In genomic region chr5:176794509-176794908, GRCh38 we compare ENCODE assay signal across 37 cellular contexts. TPM values are rescaled to one million over a fixed set of nuclear protein-coding genes. Genes with fewer than 3 reads are reported as not detected.
"Had no signal": no experiment of that assay in that cellular context is flagged by ENCODE, and none has a peak within 500 bp of the region (broad histone marks: within the 10 kb centered on the region; RNA-seq: fewer than 3 reads in every experiment).

No MANE protein-coding gene starts in this region.

- H3K27ac ChIP-seq: ascending aorta, body of pancreas, cardiac muscle cell, WERI-Rb-1 had no signal

- H3K36me3 Mint-ChIP-seq: activated CD8-positive, alpha-beta memory T cell treated with anti-CD3 and anti-CD28 coated beads, Interleukin-2, amount 10 ng/mL, durations not matched to agents 7 days and 5 days; activated naive CD4-positive, alpha-beta T cell treated with anti-CD3 and anti-CD28 coated beads, Interleukin-2, amount 10 ng/mL, durations not matched to agents 7 days and 5 days; activated naive CD4-positive, alpha-beta T cell treated with anti-CD3 and anti-CD28 coated beads, Interleukin-2, amount 50 U/mL, for 24 hours; activated naive CD8-positive, alpha-beta T cell; activated naive CD8-positive, alpha-beta T cell treated with anti-CD3 and anti-CD28 coated beads, Interleukin-2, amount 10 ng/mL, durations not matched to agents 7 days and 5 days; WTC11 had no signal

- H3K9me3 ChIP-seq: ascending aorta, body of pancreas had no signal

- H3K36me3 ChIP-seq: ascending aorta, cardiac muscle cell, WERI-Rb-1 had no signal

- H3K9me3 Mint-ChIP-seq: activated CD4-positive, alpha-beta memory T cell treated with anti-CD3 and anti-CD28 coated beads, Interleukin-2, amount 10 ng/mL, durations not matched to agents 7 days and 5 days; activated CD4-positive, alpha-beta T cell treated with anti-CD3 and anti-CD28 coated beads, Interleukin-2, amount 10 ng/mL, durations not matched to agents 7 days and 5 days; activated naive CD4-positive, alpha-beta T cell treated with anti-CD3 and anti-CD28 coated beads, Interleukin-2, amount 10 ng/mL, durations not matched to agents 7 days and 5 days; activated naive CD4-positive, alpha-beta T cell treated with anti-CD3 and anti-CD28 coated beads, Interleukin-2, amount 50 U/mL, for 24 hours; activated naive CD8-positive, alpha-beta T cell treated with anti-CD3 and anti-CD28 coated beads, Interleukin-2, amount 10 ng/mL, durations not matched to agents 7 days and 5 days; activated naive CD8-positive, alpha-beta T cell treated with anti-CD3 and anti-CD28 coated beads, Interleukin-2, amount 50 U/mL, for 24 hours; activated T-cell treated with anti-CD3 and anti-CD28 coated beads, Interleukin-2, amount 50 U/mL, for 24 hours; activated T-helper 2 cell treated with anti-CD3 and anti-CD28 coated beads, Interferon-gamma antibody, Interleukin-2, Interleukin-4, amounts not matched to agents 10 μg/mL and 5 μg/mL and 100 μg/mL, durations not matched to agents 14 hours and 24 hours and 36 hours; central memory CD8-positive, alpha-beta T cell; T-helper 1 cell treated with Interleukin-12 subunit alpha and Interleukin-12 subunit beta and Interleukin-4 antibody, amounts not matched to agents 30 μg/mL and 1 μg/mL, for 36 hours; T-helper 2 cell treated with Interferon-gamma antibody and Interleukin-4, amounts not matched to agents 5 μg/mL and 100 μg/mL, for 36 hours; WTC11 had no signal

- H3K4me1 ChIP-seq: ascending aorta, body of pancreas had no signal

- H3K4me3 ChIP-seq: ascending aorta, body of pancreas, cardiac muscle cell had no signal

- H3K4me3 Mint-ChIP-seq: activated CD4-positive, alpha-beta memory T cell treated with anti-CD3 and anti-CD28 coated beads, Interleukin-2, amount 10 ng/mL, durations not matched to agents 7 days and 5 days; activated CD4-positive, alpha-beta T cell treated with anti-CD3 and anti-CD28 coated beads for 36 hours; activated CD4-positive, alpha-beta T cell treated with anti-CD3 and anti-CD28 coated beads, Interleukin-2, amount 10 ng/mL, durations not matched to agents 7 days and 5 days; activated CD8-positive, alpha-beta memory T cell treated with anti-CD3 and anti-CD28 coated beads, Interleukin-2, amount 10 ng/mL, durations not matched to agents 7 days and 5 days; activated CD8-positive, alpha-beta T cell treated with anti-CD3 and anti-CD28 coated beads, Interleukin-2, amount 10 ng/mL, durations not matched to agents 7 days and 5 days; activated naive CD4-positive, alpha-beta T cell treated with anti-CD3 and anti-CD28 coated beads, Interleukin-2, amount 10 ng/mL, durations not matched to agents 7 days and 5 days; activated naive CD4-positive, alpha-beta T cell treated with anti-CD3 and anti-CD28 coated beads, Interleukin-2, amount 50 U/mL, for 24 hours; activated naive CD8-positive, alpha-beta T cell; activated naive CD8-positive, alpha-beta T cell treated with anti-CD3 and anti-CD28 coated beads, Interleukin-2, amount 10 ng/mL, durations not matched to agents 7 days and 5 days; activated naive CD8-positive, alpha-beta T cell treated with anti-CD3 and anti-CD28 coated beads, Interleukin-2, amount 50 U/mL, for 24 hours; activated T-cell treated with anti-CD3 and anti-CD28 coated beads, Interleukin-2, amount 50 U/mL, for 24 hours; central memory CD8-positive, alpha-beta T cell; T-helper 1 cell treated with Interleukin-12 subunit alpha and Interleukin-12 subunit beta and Interleukin-4 antibody, amounts not matched to agents 30 μg/mL and 1 μg/mL, for 36 hours; T-helper 2 cell treated with Interferon-gamma antibody and Interleukin-4, amounts not matched to agents 5 μg/mL and 100 μg/mL, for 36 hours; WTC11 had no signal

- H3K27me3 ChIP-seq: ascending aorta, cardiac muscle cell had no signal

- DNase-seq: activated CD4-positive, alpha-beta memory T cell treated with anti-CD3 and anti-CD28 coated beads, Interleukin-2, amount 10 ng/mL, durations not matched to agents 7 days and 5 days; activated CD4-positive, alpha-beta T cell treated with anti-CD3 and anti-CD28 coated beads for 1 hour; activated CD4-positive, alpha-beta T cell treated with anti-CD3 and anti-CD28 coated beads for 36 hours; activated CD4-positive, alpha-beta T cell treated with anti-CD3 and anti-CD28 coated beads for 48 hours; activated CD4-positive, alpha-beta T cell treated with anti-CD3 and anti-CD28 coated beads, Interleukin-2, amount 10 ng/mL, durations not matched to agents 7 days and 5 days; activated CD4-positive, alpha-beta T cell treated with anti-CD3 and anti-CD28 coated beads, Interleukin-2, amount 50 U/mL, for 48 hours; activated CD4-positive, CD25-positive, alpha-beta regulatory T cell; activated CD8-positive, alpha-beta memory T cell treated with anti-CD3 and anti-CD28 coated beads for 24 hours; activated CD8-positive, alpha-beta memory T cell treated with anti-CD3 and anti-CD28 coated beads, Interleukin-2, amount 10 ng/mL, durations not matched to agents 7 days and 5 days; activated CD8-positive, alpha-beta memory T cell treated with anti-CD3 and anti-CD28 coated beads, Interleukin-2, amount 50 U/mL, for 48 hours; activated CD8-positive, alpha-beta T cell treated with anti-CD3 and anti-CD28 coated beads, Interleukin-2, amount 10 ng/mL, durations not matched to agents 7 days and 5 days; activated effector memory CD4-positive, alpha-beta T cell treated with Interleukin-2 at 50 U/mL for 16 hours; activated gamma-delta T cell; activated naive CD4-positive, alpha-beta T cell treated with anti-CD3 and anti-CD28 coated beads, Interleukin-2, amount 10 ng/mL, durations not matched to agents 7 days and 5 days; activated naive CD4-positive, alpha-beta T cell treated with Interleukin-2 at 50 U/mL for 16 hours; activated naive CD8-positive, alpha-beta T cell treated with anti-CD3 and anti-CD28 coated beads, Interleukin-2, amount 10 ng/mL, durations not matched to agents 7 days and 5 days; activated naive CD8-positive, alpha-beta T cell treated with anti-CD3 and anti-CD28 coated beads, Interleukin-2, amount 50 U/mL, for 24 hours; activated T-cell treated with anti-CD3 and anti-CD28 coated beads, Interleukin-2, amount 50 U/mL, for 24 hours; activated T-cell treated with anti-CD3 and anti-CD28 coated beads, Interleukin-2, amount 50 U/mL, for 48 hours; body of pancreas; cerebellar nuclear complex; T-helper 1 cell; T-helper 2 cell; T-helper 9 cell; WERI-Rb-1 had no signal

- FAIRE-seq: bronchial epithelial cell, TTC549 had no signal

- H3K4me1 Mint-ChIP-seq: activated CD4-positive, alpha-beta memory T cell treated with anti-CD3 and anti-CD28 coated beads, Interleukin-2, amount 10 ng/mL, durations not matched to agents 7 days and 5 days; activated CD4-positive, alpha-beta T cell treated with anti-CD3 and anti-CD28 coated beads for 36 hours; activated CD4-positive, alpha-beta T cell treated with anti-CD3 and anti-CD28 coated beads, Interleukin-2, amount 10 ng/mL, durations not matched to agents 7 days and 5 days; activated CD8-positive, alpha-beta memory T cell treated with anti-CD3 and anti-CD28 coated beads, Interleukin-2, amount 10 ng/mL, durations not matched to agents 7 days and 5 days; activated naive CD4-positive, alpha-beta T cell treated with anti-CD3 and anti-CD28 coated beads, Interleukin-2, amount 10 ng/mL, durations not matched to agents 7 days and 5 days; activated naive CD4-positive, alpha-beta T cell treated with anti-CD3 and anti-CD28 coated beads, Interleukin-2, amount 50 U/mL, for 24 hours; activated naive CD8-positive, alpha-beta T cell treated with anti-CD3 and anti-CD28 coated beads, Interleukin-2, amount 50 U/mL, for 24 hours; central memory CD8-positive, alpha-beta T cell had no signal

- H3K27ac Mint-ChIP-seq: activated CD4-positive, alpha-beta memory T cell treated with anti-CD3 and anti-CD28 coated beads, Interleukin-2, amount 10 ng/mL, durations not matched to agents 7 days and 5 days; activated CD4-positive, alpha-beta T cell treated with anti-CD3 and anti-CD28 coated beads for 36 hours; activated CD4-positive, alpha-beta T cell treated with anti-CD3 and anti-CD28 coated beads, Interleukin-2, amount 10 ng/mL, durations not matched to agents 7 days and 5 days; activated CD8-positive, alpha-beta memory T cell treated with anti-CD3 and anti-CD28 coated beads, Interleukin-2, amount 10 ng/mL, durations not matched to agents 7 days and 5 days; activated CD8-positive, alpha-beta T cell treated with anti-CD3 and anti-CD28 coated beads, Interleukin-2, amount 10 ng/mL, durations not matched to agents 7 days and 5 days; activated naive CD4-positive, alpha-beta T cell treated with anti-CD3 and anti-CD28 coated beads, Interleukin-2, amount 10 ng/mL, durations not matched to agents 7 days and 5 days; activated naive CD8-positive, alpha-beta T cell; activated naive CD8-positive, alpha-beta T cell treated with anti-CD3 and anti-CD28 coated beads, Interleukin-2, amount 10 ng/mL, durations not matched to agents 7 days and 5 days; activated naive CD8-positive, alpha-beta T cell treated with anti-CD3 and anti-CD28 coated beads, Interleukin-2, amount 50 U/mL, for 24 hours; activated T-cell treated with anti-CD3 and anti-CD28 coated beads, Interleukin-2, amount 50 U/mL, for 24 hours; activated T-helper 2 cell treated with anti-CD3 and anti-CD28 coated beads, Interferon-gamma antibody, Interleukin-2, Interleukin-4, amounts not matched to agents 10 μg/mL and 5 μg/mL and 100 μg/mL, durations not matched to agents 14 hours and 24 hours and 36 hours; T-helper 1 cell treated with Interleukin-12 subunit alpha and Interleukin-12 subunit beta and Interleukin-4 antibody, amounts not matched to agents 30 μg/mL and 1 μg/mL, for 36 hours; T-helper 2 cell treated with Interferon-gamma antibody and Interleukin-4, amounts not matched to agents 5 μg/mL and 100 μg/mL, for 36 hours; WTC11 had no signal

- ATAC-seq: activated CD4-positive, alpha-beta T cell treated with anti-CD3 and anti-CD28 coated beads for 36 hours; activated CD4-positive, CD25-positive, alpha-beta regulatory T cell treated with anti-CD3 and anti-CD28 coated beads, Interleukin-2, amount 50 U/mL, for 24 hours; activated CD8-positive, alpha-beta memory T cell treated with anti-CD3 and anti-CD28 coated beads, Interleukin-2, amount 10 ng/mL, durations not matched to agents 7 days and 5 days; activated CD8-positive, alpha-beta T cell treated with anti-CD3 and anti-CD28 coated beads, Interleukin-2, amount 10 ng/mL, durations not matched to agents 7 days and 5 days; activated naive CD8-positive, alpha-beta T cell treated with anti-CD3 and anti-CD28 coated beads, Interleukin-2, amount 50 U/mL, for 24 hours; body of pancreas; WTC11 had no signal

RNA-seq across cellular contexts. Expression of gene UNC5A, which starts 15.8 kb away (rescaled TPM):
- total RNA-seq: activated CD4-positive, alpha-beta memory T cell treated with anti-CD3 and anti-CD28 coated beads, Interleukin-2, amount 10 ng/mL, durations not matched to agents 7 days and 5 days; activated CD4-positive, alpha-beta T cell treated with anti-CD3 and anti-CD28 coated beads for 36 hours; activated CD4-positive, alpha-beta T cell treated with anti-CD3 and anti-CD28 coated beads, Interleukin-2, amount 10 ng/mL, durations not matched to agents 7 days and 5 days; activated CD8-positive, alpha-beta memory T cell treated with anti-CD3 and anti-CD28 coated beads, Interleukin-2, amount 10 ng/mL, durations not matched to agents 7 days and 5 days; activated CD8-positive, alpha-beta T cell treated with anti-CD3 and anti-CD28 coated beads, Interleukin-2, amount 10 ng/mL, durations not matched to agents 7 days and 5 days; activated naive CD8-positive, alpha-beta T cell treated with anti-CD3 and anti-CD28 coated beads, Interleukin-2, amount 10 ng/mL, durations not matched to agents 7 days and 5 days; activated T-helper 2 cell treated with anti-CD3 and anti-CD28 coated beads, Interferon-gamma antibody, Interleukin-2, Interleukin-4, amounts not matched to agents 10 μg/mL and 5 μg/mL and 100 μg/mL, durations not matched to agents 14 hours and 24 hours and 36 hours; ascending aorta; bronchial epithelial cell had no signal
